In genomic region chrX:123291623-123292022, GRCh38 we compare ENCODE assay signal across 18 cellular contexts.
"Had no signal": no experiment of that assay in that cellular context is flagged by ENCODE, and none has a peak within 500 bp of the region (broad histone marks: within the 10 kb centered on the region; RNA-seq: fewer than 3 reads in every experiment).

No MANE protein-coding gene starts in this region.

- H3K9me3 ChIP-seq: gastrocnemius medialis, left ventricle myocardium inferior, psoas muscle, suprapubic skin had no signal

- H3K27me3 ChIP-seq: gastrocnemius medialis, suprapubic skin had no signal

- ATAC-seq: activated CD4-positive, alpha-beta T cell treated with anti-CD3 and anti-CD28 coated beads for 36 hours; gastrocnemius medialis; psoas muscle; right cardiac atrium had no signal

- H3K4me1 ChIP-seq: gastrocnemius medialis, left ventricle myocardium inferior, psoas muscle, suprapubic skin had no signal

- H3K4me3 ChIP-seq: gastrocnemius medialis, left ventricle myocardium inferior, psoas muscle, skin epidermis, suprapubic skin had no signal

- H3K36me3 ChIP-seq: gastrocnemius medialis, left ventricle myocardium inferior, suprapubic skin had no signal

- H3K27ac ChIP-seq: gastrocnemius medialis, left ventricle myocardium inferior, psoas muscle, skin epidermis, suprapubic skin had no signal

- FAIRE-seq: bronchial epithelial cell, kidney, TTC549 had no signal

- DNase-seq: activated CD4-positive, alpha-beta memory T cell treated with anti-CD3 and anti-CD28 coated beads for 36 hours; activated CD4-positive, alpha-beta T cell treated with anti-CD3 and anti-CD28 coated beads for 36 hours; activated gamma-delta T cell treated with Interleukin-2 at 50 U/mL for 16 hours; activated T-cell treated with anti-CD3 and anti-CD28 coated beads for 4 hours; effector CD4-positive, alpha-beta T cell; gastrocnemius medialis; head of caudate nucleus; kidney; left ventricle myocardium inferior; naive B cell; psoas muscle; right cardiac atrium; stimulated activated CD4-positive, alpha-beta T cell treated with anti-CD3 and anti-CD28 coated beads, Interleukin-15, amount 100 ng/mL, for 24 hours; stimulated activated CD4-positive, alpha-beta T cell treated with anti-CD3 and anti-CD28 coated beads, Interleukin-2, amount 100 ng/mL, for 48 hours had no signal
